Comparison of ENCODE assay signal across 11 cellular contexts in genomic region chr1:232575524-232576040, GRCh38. TPM values are rescaled to one million over a fixed set of nuclear protein-coding genes. Genes with fewer than 3 reads are reported as not detected.
DNase-seq lines count a peak whose midpoint lies in the region; ATAC-seq and TF ChIP-seq lines count a peak whose summit lies in the region.
"Had no signal": no experiment of that assay in that cellular context is flagged by ENCODE, and none has a peak within 500 bp of the region (broad histone marks: within the 10 kb centered on the region; RNA-seq: fewer than 3 reads in every experiment).

No MANE protein-coding gene starts in this region.

- H3K4me3 ChIP-seq in PC-3 (ENCODE audit: low read length) = no peak overlapping the region
- H3K4me3 ChIP-seq in rectal smooth muscle tissue (ENCODE audit: low read length) = peak overlapping the region; percentile 3
- H3K4me3 ChIP-seq: pancreas had no signal

- H3K9me3 Mint-ChIP-seq in effector memory CD8-positive, alpha-beta T cell = no peaks in the 10 kb centered on the region

- no peak for TF ChIP-seq CTCF in PC-3 (conservative IDR thresholded peaks at IDR 0.05; ENCODE audit: low read depth, low read length)

- no TSS peak for BruUV-seq in PC-3 (replicated peaks; lab: Mats Ljungman, UMichigan)

- ATAC-seq in PC-3 = no peak
- no peak for ATAC-seq in effector memory CD8-positive, alpha-beta T cell (replicated peaks)
- no peak for ATAC-seq in GM18909 (IDR thresholded peaks at IDR 0.05; ENCODE audit: poor library complexity, unreplicated experiment)
- ATAC-seq: pancreas had no signal

- intact Hi-C loops in PC-3 (cut with micrococcal nuclease) = no loop called here

- H3K9me2 ChIP-seq in PC-3 (replicated peaks; ENCODE audit: low read length) = no peaks in the 10 kb centered on the region

- no peaks in the 10 kb centered on the region for H3K79me2 ChIP-seq in PC-3 (ENCODE audit: low read length)

- no peaks in the 10 kb centered on the region for H3K9me3 ChIP-seq in PC-3 (ENCODE audit: low read length)
- H3K9me3 ChIP-seq: pancreas had no signal

- H3K4me1 Mint-ChIP-seq in effector memory CD8-positive, alpha-beta T cell (ENCODE audit: low read depth in 2 of 2) = peaks cover 50 to 52% of the 10 kb centered on the region in 2 donors

- H2AFZ ChIP-seq in PC-3 (ENCODE audit: low read length) = no peak overlapping the region

- H3F3A ChIP-seq in PC-3 (ENCODE audit: low read length, unreplicated experiment) = no peaks in the 10 kb centered on the region

- H3K27ac ChIP-seq in PC-3 (ENCODE audit: low read length) (0 out of 2 replicates have a peak overlapping the region, but pooled peaks have one; percentile 3), rectal smooth muscle tissue (ENCODE audit: low read depth, low read length) (peak overlapping the region; percentile 65)
- H3K27ac ChIP-seq: pancreas had no signal

- H3K27ac Mint-ChIP-seq in effector memory CD8-positive, alpha-beta T cell = peak overlapping the region; percentile 67 to 84

- POLR2A ChIA-PET in PC-3 (lab: Charles Lee; ENCODE audit: unreplicated experiment) = no interaction called here

- no peak overlapping the region for H3K9ac ChIP-seq in PC-3 (ENCODE audit: low read length)
- no peak overlapping the region for H3K9ac ChIP-seq in rectal smooth muscle tissue (ENCODE audit: low read length)

- DNase-seq in NCI-H1092 treated with DMSO at 0.1 percent for 48 hours (lab: John Stamatoyannopoulos, UW) (peak; percentile 40), NCI-H1092 (lab: John Stamatoyannopoulos, UW) (no peak), PC-3 (peak; percentile 18), NCI-H1436 (lab: John Stamatoyannopoulos, UW) (no peak), T-helper 9 cell (no peak)
- DNase-seq in effector memory CD8-positive, alpha-beta T cell = no peak
- DNase-seq: islet precursor cell, NCI-H2081, pancreas had no signal

- no peaks in the 10 kb centered on the region for H3K36me3 ChIP-seq in PC-3 (ENCODE audit: low read depth, low read length)
- no peaks in the 10 kb centered on the region for H3K36me3 ChIP-seq in rectal smooth muscle tissue (ENCODE audit: control insufficient read depth, insufficient read depth, low read length)
- H3K36me3 ChIP-seq: pancreas had no signal

- peak overlapping the region; percentile 53 to 55 for H3K4me3 Mint-ChIP-seq in effector memory CD8-positive, alpha-beta T cell

- H3K36me3 Mint-ChIP-seq in effector memory CD8-positive, alpha-beta T cell (ENCODE audit: insufficient read depth) = peaks cover 5% of the 10 kb centered on the region

- H3K27me3 Mint-ChIP-seq in effector memory CD8-positive, alpha-beta T cell = no peaks in the 10 kb centered on the region

- CTCF ChIA-PET in PC-3 (lab: Charles Lee) = no interaction called here

- H4K20me1 ChIP-seq in PC-3 (ENCODE audit: low read length) = no peaks in the 10 kb centered on the region

- H3K4me2 ChIP-seq in PC-3 (ENCODE audit: low read length) = no peak overlapping the region

- H3K4me1 ChIP-seq in PC-3 (ENCODE audit: insufficient read depth, low read length) = peaks cover 16% of the 10 kb centered on the region
- H3K4me1 ChIP-seq in rectal smooth muscle tissue (ENCODE audit: control insufficient read depth, insufficient read depth, low read length) = peaks cover 11% of the 10 kb centered on the region
- H3K4me1 ChIP-seq: pancreas had no signal

- H3K27me3 ChIP-seq in PC-3 (ENCODE audit: low read length) (no peaks in the 10 kb centered on the region), rectal smooth muscle tissue (ENCODE audit: control insufficient read depth, insufficient read depth, low read length) (no peaks in the 10 kb centered on the region)
- H3K27me3 ChIP-seq: pancreas had no signal

RNA-seq across cellular contexts. Expression of gene SIPA1L2, which starts 54.4 kb away (rescaled TPM):
- total RNA-seq in PC-3 (2014; rRNA removed) = 8.9 and 9.8 TPM in 2 replicates

Comparison
In these comparisons a context has a peak if more than half of its experiments do, and no peak if none do; other contexts are left out.
1. DNase-seq: peak in NCI-H1092 treated with DMSO at 0.1 percent for 48 hours (single experiment) and PC-3 (single experiment); none in NCI-H1092 (single experiment), effector memory CD8-positive, alpha-beta T cell (0 of 3), NCI-H1436 (single experiment) and T-helper 9 cell (single experiment).